Comparison of ENCODE assay signal across 16 cellular contexts in the genomic region with DNA sequence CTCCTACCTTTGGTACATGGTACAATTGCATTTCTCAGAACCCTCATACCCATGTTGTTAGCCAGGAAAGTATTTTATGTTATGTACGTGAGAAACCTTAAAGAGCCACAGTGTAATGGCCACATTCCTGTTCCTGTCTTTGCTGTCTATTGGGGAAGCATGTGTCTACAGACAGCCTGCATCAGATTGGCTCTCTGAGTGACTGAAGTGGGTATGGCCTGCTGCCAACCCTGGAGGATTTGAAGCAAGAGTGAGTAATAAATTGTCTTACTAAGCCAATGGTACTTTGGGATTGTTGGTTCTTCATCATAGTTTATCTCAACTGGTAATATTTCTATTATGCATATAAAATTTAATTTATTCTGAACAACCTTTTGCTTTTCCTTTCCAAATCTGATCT.
DNase-seq lines count a peak whose midpoint lies in the region; ATAC-seq, FAIRE-seq and TF ChIP-seq lines count a peak whose summit lies in the region.
"Had no signal": no experiment of that assay in that cellular context is flagged by ENCODE, and none has a peak within 500 bp of the region (broad histone marks: within the 10 kb centered on the region; RNA-seq: fewer than 3 reads in every experiment).

No MANE protein-coding gene starts in this region.

- no peak for ATAC-seq in lower lobe of right lung
- ATAC-seq: activated CD8-positive, alpha-beta memory T cell treated with anti-CD3 and anti-CD28 coated beads, Interleukin-2, amount 10 ng/mL, durations not matched to agents 7 days and 5 days had no signal

- no peaks in the 10 kb centered on the region for H3K9me3 ChIP-seq in lower lobe of right lung
- peaks cover 0 to 3% of the 10 kb centered on the region in 2 donors for H3K9me3 ChIP-seq in kidney (ENCODE audit: control insufficient read depth in 1 of 2, low read length in 2 of 2)
- H3K9me3 ChIP-seq: suprapubic skin had no signal

- H3K27me3 ChIP-seq in lower lobe of right lung (ENCODE audit: low read depth) = no peaks in the 10 kb centered on the region
- H3K27me3 ChIP-seq: suprapubic skin had no signal

- FAIRE-seq in frontal cortex (lab: Jason Lieb, UNC) (no peak), kidney (lab: Jason Lieb, UNC) (no peak)
- FAIRE-seq: keratinocyte had no signal

- no peak for TF ChIP-seq CTCF in epithelial cell of esophagus (IDR thresholded peaks at IDR 0.05; ENCODE audit: insufficient read depth, low read depth, low read length, missing control alignments)
- TF ChIP-seq CTCF in lower lobe of right lung (IDR thresholded peaks at IDR 0.05) = no peak
- no peak for TF ChIP-seq CTCF in kidney (IDR thresholded peaks at IDR 0.05; ENCODE audit: borderline replicate concordance, extremely low read depth, insufficient read depth)

- intact Hi-C loops in lower lobe of right lung (cut with DNase I) = no loop called here
- intact Hi-C loops in kidney (cut with DNase I) = no loop called here

- H3K4me3 ChIP-seq in epithelial cell of esophagus (ENCODE audit: low read length) = no peak overlapping the region
- no peak overlapping the region for H3K4me3 ChIP-seq in lower lobe of right lung
- H3K4me3 ChIP-seq in kidney (ENCODE audit: low read length in 2 of 2) = no peak overlapping the region
- H3K4me3 ChIP-seq: suprapubic skin had no signal

- H3K36me3 ChIP-seq in lower lobe of right lung (no peaks in the 10 kb centered on the region), kidney (ENCODE audit: control insufficient read depth in 1 of 2, insufficient read depth in 2 of 2, low read length in 2 of 2) (no peaks in the 10 kb centered on the region)
- H3K36me3 ChIP-seq: suprapubic skin, WERI-Rb-1 had no signal

- no peaks in the 10 kb centered on the region for H3K4me1 ChIP-seq in lower lobe of right lung
- no peaks in the 10 kb centered on the region for H3K4me1 ChIP-seq in kidney (ENCODE audit: control insufficient read depth in 1 of 2, insufficient read depth in 1 of 2, low read depth in 1 of 2, low read length in 2 of 2)
- H3K4me1 ChIP-seq: suprapubic skin had no signal

- H3K9ac ChIP-seq in kidney (ENCODE audit: low read length in 2 of 2) = no peak overlapping the region

- no peak overlapping the region for H3K27ac ChIP-seq in lower lobe of right lung
- no peak overlapping the region for H3K27ac ChIP-seq in kidney (ENCODE audit: low read depth in 2 of 2, low read length in 2 of 2)
- H3K27ac ChIP-seq: suprapubic skin, WERI-Rb-1 had no signal

- DNase-seq in HK-2 (ENCODE audit: unreplicated experiment) (peak; percentile 7), NCI-H2171 treated with DMSO at 0.1 percent for 48 hours (lab: John Stamatoyannopoulos, UW) (peak; percentile 56), epithelial cell of esophagus (ENCODE audit: low read depth) (peak; percentile 62), lower lobe of right lung (peak; percentile 45), frontal cortex (ENCODE audit: low spot score in 2 of 2) (no peak), kidney (no peak)
- no peak for DNase-seq in central memory CD4-positive, alpha-beta T cell
- DNase-seq: activated CD8-positive, alpha-beta memory T cell treated with anti-CD3 and anti-CD28 coated beads, Interleukin-2, amount 10 ng/mL, durations not matched to agents 7 days and 5 days; activated naive CD4-positive, alpha-beta T cell treated with Interleukin-2 at 50 U/mL for 16 hours; C1 segment of cervical spinal cord; endodermal cell; GF-D8; glutamatergic neuron; WERI-Rb-1 had no signal

Comparison
In these comparisons a context has a peak if more than half of its experiments do, and no peak if none do; other contexts are left out.
1. DNase-seq: peak in HK-2 (single experiment), NCI-H2171 treated with DMSO at 0.1 percent for 48 hours (single experiment), epithelial cell of esophagus (single experiment) and lower lobe of right lung (single experiment); none in central memory CD4-positive, alpha-beta T cell (single experiment), frontal cortex (0 of 2) and kidney (single experiment).